Comparison of ENCODE assay signal across 1 cellular context in genomic region chr16:66554021-66554420, GRCh38.
TF ChIP-seq lines count a peak whose summit lies in the region.

No MANE protein-coding gene starts in this region.

TF ChIP-seq in endothelial cell of umbilical vein, 7 proteins besides CTCF, POLR2A, EP300 and RAD21:
- TF ChIP-seq POLR2AphosphoS5 (IDR thresholded peaks at IDR 0.05; ENCODE audit: insufficient read depth, low read depth, low read length) = no peak
